ENCODE assay signal across 21 cellular contexts in genomic region chr2:229375241-229375640, GRCh38.
DNase-seq lines count a peak whose midpoint lies in the region; TF ChIP-seq lines count a peak whose summit lies in the region.
"Had no signal": no experiment of that assay in that cellular context is flagged by ENCODE, and none has a peak within 500 bp of the region (broad histone marks: within the 10 kb centered on the region; RNA-seq: fewer than 3 reads in every experiment).

No MANE protein-coding gene starts in this region.

- no peak overlapping the region for H3K9ac ChIP-seq in trophoblast cell (ENCODE audit: low read length)
- H3K9ac ChIP-seq: BLaER1 treated with 17β-estradiol and CSF1 and Interleukin-3, amounts not matched to agents 10 nM and 100 nM; SK-N-SH had no signal

- intact Hi-C loops in esophagus muscularis mucosa (cut with DNase I), result no loop called here

- H3K4me1 ChIP-seq in trophoblast cell (ENCODE audit: control insufficient read depth in 1 of 2, insufficient read depth in 2 of 2, low read length in 2 of 2) (no peaks in the 10 kb centered on the region), esophagus muscularis mucosa (no peaks in the 10 kb centered on the region)
- H3K4me1 ChIP-seq: Caco-2 had no signal

- no peak overlapping the region for H3K4ac ChIP-seq in trophoblast cell (ENCODE audit: low read depth, low read length)

- H4K8ac ChIP-seq in trophoblast cell (ENCODE audit: low read depth, low read length), result no peak overlapping the region

- DNase-seq in AG20443 (ENCODE audit: low spot score), result peak; percentile 25
- peak; percentile 48 for DNase-seq in NCI-H226
- DNase-seq in choroid plexus epithelial cell (ENCODE audit: low read depth), result peak; percentile 43
- peak; percentile 18 to 80 for DNase-seq in trophoblast cell
- DNase-seq in stimulated activated naive CD4-positive, alpha-beta T cell treated with Interleukin-2 at 50 U/mL for 16 hours (lab: John Stamatoyannopoulos, UW), result no peak
- no peak for DNase-seq in activated effector memory CD4-positive, alpha-beta T cell treated with Interleukin-2 at 50 U/mL for 16 hours
- no peak for DNase-seq in esophagus muscularis mucosa (ENCODE audit: extremely low spot score)
- no peak for DNase-seq in NCI-H2196 treated with DMSO at 0.1 percent for 48 hours (lab: John Stamatoyannopoulos, UW; ENCODE audit: unreplicated experiment)
- DNase-seq: Caco-2; CD4-positive, alpha-beta memory T cell; DMS 273 treated with DMSO at 0.1 percent for 48 hours; DMS79 treated with DMSO at 0.1 percent for 48 hours; Karpas-422; NCI-H1694 treated with DMSO at 0.1 percent for 48 hours; NCI-H2081 treated with DMSO at 0.1 percent for 48 hours; NCI-H510A; NK-92 treated with Interleukin-12 subunit alpha and Interleukin-12 subunit beta, amount 100 ng/mL, for 24 hours; SIG-M5; SK-N-SH had no signal

- H3K27ac ChIP-seq in trophoblast cell (ENCODE audit: low read depth, low read length), result no peak overlapping the region
- no peak overlapping the region for H3K27ac ChIP-seq in esophagus muscularis mucosa (replicated peaks in 1 of 4)
- H3K27ac ChIP-seq: A549; BLaER1 treated with 17β-estradiol and CSF1 and Interleukin-3, amounts not matched to agents 10 nM and 100 nM had no signal

- no peak overlapping the region for H3K4me3 ChIP-seq in choroid plexus epithelial cell (ENCODE audit: low read depth, low read length)
- no peak overlapping the region for H3K4me3 ChIP-seq in trophoblast cell (ENCODE audit: low read depth, low read length)
- no peak overlapping the region for H3K4me3 ChIP-seq in esophagus muscularis mucosa
- H3K4me3 ChIP-seq: A549; BLaER1 treated with 17β-estradiol and CSF1 and Interleukin-3, amounts not matched to agents 10 nM and 100 nM had no signal

- no peak overlapping the region for H2AFZ ChIP-seq in trophoblast cell (ENCODE audit: insufficient read depth, low read length, poor library complexity)

- H4K91ac ChIP-seq in trophoblast cell (ENCODE audit: low read depth, low read length), result no peak overlapping the region

- H3K79me1 ChIP-seq in trophoblast cell (ENCODE audit: low read length), result no peaks in the 10 kb centered on the region

- no peak overlapping the region for H3K4me2 ChIP-seq in trophoblast cell (ENCODE audit: low read length)
- H3K4me2 ChIP-seq: A549; BLaER1 treated with 17β-estradiol and CSF1 and Interleukin-3, amounts not matched to agents 10 nM and 100 nM; SK-N-SH had no signal

- no peak overlapping the region for H3K23ac ChIP-seq in trophoblast cell (ENCODE audit: low read length)

- H3K27me3 ChIP-seq in trophoblast cell (ENCODE audit: insufficient read depth, low read length) (no peaks in the 10 kb centered on the region), esophagus muscularis mucosa (no peaks in the 10 kb centered on the region)
- H3K27me3 ChIP-seq: BLaER1 treated with 17β-estradiol and CSF1 and Interleukin-3, amounts not matched to agents 10 nM and 100 nM had no signal

- no peak overlapping the region for H3K14ac ChIP-seq in trophoblast cell (ENCODE audit: low read length)

- H3K36me3 ChIP-seq in trophoblast cell (ENCODE audit: control insufficient read depth in 1 of 2, insufficient read depth in 2 of 2, low read length in 2 of 2) (no peaks in the 10 kb centered on the region), esophagus muscularis mucosa (no peaks in the 10 kb centered on the region)

- TF ChIP-seq CTCF in choroid plexus epithelial cell (conservative IDR thresholded peaks at IDR 0.05; ENCODE audit: low read depth, low read length), result no peak
- TF ChIP-seq CTCF in esophagus muscularis mucosa (IDR thresholded peaks at IDR 0.05), result no peak

- H2AK5ac ChIP-seq in trophoblast cell (ENCODE audit: low read length), result no peak overlapping the region

- H2BK5ac ChIP-seq in trophoblast cell (ENCODE audit: low read depth, low read length, poor library complexity), result no peak overlapping the region

- no peak for TF ChIP-seq EP300 in esophagus muscularis mucosa (IDR thresholded peaks at IDR 0.05)

- no peaks in the 10 kb centered on the region for H3K9me3 ChIP-seq in trophoblast cell (ENCODE audit: insufficient read depth, low read depth, low read length)
- H3K9me3 ChIP-seq in esophagus muscularis mucosa, result no peaks in the 10 kb centered on the region
- H3K9me3 ChIP-seq: A549, Caco-2, SK-N-SH had no signal

- H2BK12ac ChIP-seq in trophoblast cell (ENCODE audit: low read length), result no peak overlapping the region

- no peak for TF ChIP-seq POLR2A in esophagus muscularis mucosa (IDR thresholded peaks at IDR 0.05; ENCODE audit: low read depth)

- no peak overlapping the region for H3K18ac ChIP-seq in trophoblast cell (ENCODE audit: low read length)

- no peak overlapping the region for H2BK120ac ChIP-seq in trophoblast cell (ENCODE audit: insufficient read depth, low read length, poor library complexity)

- H4K12ac ChIP-seq in trophoblast cell (ENCODE audit: low read depth, low read length), result no peak overlapping the region

- H3K79me2 ChIP-seq in trophoblast cell (ENCODE audit: control insufficient read depth, insufficient read depth, low read length, poor library complexity), result no peaks in the 10 kb centered on the region

Comparison
In these comparisons a context has a peak if more than half of its experiments do, and no peak if none do; other contexts are left out.
1. DNase-seq: peak in AG20443 (single experiment), NCI-H226 (single experiment), choroid plexus epithelial cell (single experiment) and trophoblast cell (2 of 2); none in stimulated activated naive CD4-positive, alpha-beta T cell treated with Interleukin-2 at 50 U/mL for 16 hours (single experiment), activated effector memory CD4-positive, alpha-beta T cell treated with Interleukin-2 at 50 U/mL for 16 hours (single experiment), esophagus muscularis mucosa (single experiment) and NCI-H2196 treated with DMSO at 0.1 percent for 48 hours (single experiment).